ENCODE assay signal across 28 cellular contexts in the genomic region with DNA sequence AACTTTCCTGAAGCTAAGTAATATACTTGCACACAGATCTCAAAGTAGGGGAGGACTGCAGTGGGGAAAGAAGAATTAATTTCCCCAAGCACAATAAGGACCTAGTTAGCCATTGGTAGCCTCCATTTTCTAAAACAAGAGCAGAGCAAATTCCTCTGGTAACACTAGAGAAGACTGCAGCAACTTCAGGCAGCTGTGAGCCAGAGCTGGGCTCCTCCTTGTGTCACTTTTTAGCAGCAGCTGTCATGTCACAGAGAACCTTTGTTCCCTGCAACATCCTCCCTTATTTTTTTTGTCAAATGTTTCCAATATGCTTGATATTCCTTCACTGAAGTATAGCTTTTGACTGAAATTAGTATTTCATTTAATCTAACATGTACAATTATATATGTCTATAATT.
"Had no signal": no experiment of that assay in that cellular context is flagged by ENCODE, and none has a peak within 500 bp of the region (broad histone marks: within the 10 kb centered on the region; RNA-seq: fewer than 3 reads in every experiment).

No MANE protein-coding gene starts in this region.

- H3K4me3 ChIP-seq: ascending aorta, heart left ventricle, right lobe of liver, skin epidermis, upper lobe of right lung had no signal

- H3K27ac ChIP-seq: ascending aorta, heart left ventricle, right lobe of liver, skin epidermis, upper lobe of right lung had no signal

- H3K27me3 Mint-ChIP-seq: activated CD4-positive, alpha-beta memory T cell treated with anti-CD3 and anti-CD28 coated beads for 36 hours; activated CD4-positive, alpha-beta T cell treated with anti-CD3 and anti-CD28 coated beads, Interleukin-2, amount 10 ng/mL, durations not matched to agents 24 days and 14 days; activated naive CD4-positive, alpha-beta T cell treated with anti-CD3 and anti-CD28 coated beads, Interleukin-2, amount 10 ng/mL, durations not matched to agents 7 days and 5 days; activated naive CD8-positive, alpha-beta T cell treated with anti-CD3 and anti-CD28 coated beads, Interleukin-2, amount 10 ng/mL, durations not matched to agents 7 days and 5 days; activated T-cell treated with anti-CD3 and anti-CD28 coated beads, Interleukin-2, amount 50 U/mL, for 24 hours; stimulated activated naive CD8-positive, alpha-beta T cell treated with anti-CD3 and anti-CD28 coated beads, Interleukin-15, Interleukin-2, amounts not matched to agents 100 ng/mL and 50 ng/mL, for 24 hours; T-helper 17 cell had no signal

- DNase-seq: activated CD4-positive, alpha-beta memory T cell treated with anti-CD3 and anti-CD28 coated beads for 36 hours; activated CD4-positive, alpha-beta T cell treated with anti-CD3 and anti-CD28 coated beads, Interleukin-2, amount 10 ng/mL, durations not matched to agents 24 days and 14 days; activated CD4-positive, CD25-positive, alpha-beta regulatory T cell treated with anti-CD3 and anti-CD28 coated beads, Interleukin-2, amount 50 U/mL, for 72 hours; activated CD8-positive, alpha-beta memory T cell treated with anti-CD3 and anti-CD28 coated beads, Interleukin-2, amount 50 U/mL, for 4 hours; activated gamma-delta T cell; activated naive CD4-positive, alpha-beta T cell treated with anti-CD3 and anti-CD28 coated beads, Interleukin-2, amount 10 ng/mL, durations not matched to agents 7 days and 5 days; activated naive CD8-positive, alpha-beta T cell treated with anti-CD3 and anti-CD28 coated beads, Interleukin-2, amount 10 ng/mL, durations not matched to agents 7 days and 5 days; activated T-cell treated with anti-CD3 and anti-CD28 coated beads, Interleukin-2, amount 50 U/mL, for 24 hours; caudate nucleus; cortex of kidney; foreskin fibroblast; heart left ventricle; hypothalamus; immature natural killer cell; kidney; left colon; mesenchymal stem cell; posterior cingulate gyrus; right lobe of liver; stimulated activated CD4-positive, alpha-beta T cell treated with anti-CD3 and anti-CD28 coated beads, Interleukin-4, amount 100 ng/mL, for 24 hours; T-helper 17 cell; T1000; upper lobe of right lung had no signal

- ATAC-seq: heart left ventricle; left colon; stimulated activated effector memory CD8-positive, alpha-beta T cell treated with anti-CD3 and anti-CD28 coated beads, Interleukin-12 subunit alpha, Interleukin-12 subunit beta, amount 100 ng/mL, for 72 hours; T-helper 17 cell; upper lobe of right lung had no signal

- H3K9me3 Mint-ChIP-seq: activated CD4-positive, alpha-beta memory T cell treated with anti-CD3 and anti-CD28 coated beads for 36 hours; activated CD4-positive, alpha-beta T cell treated with anti-CD3 and anti-CD28 coated beads, Interleukin-2, amount 10 ng/mL, durations not matched to agents 24 days and 14 days; activated naive CD4-positive, alpha-beta T cell treated with anti-CD3 and anti-CD28 coated beads, Interleukin-2, amount 10 ng/mL, durations not matched to agents 7 days and 5 days; activated naive CD8-positive, alpha-beta T cell treated with anti-CD3 and anti-CD28 coated beads, Interleukin-2, amount 10 ng/mL, durations not matched to agents 7 days and 5 days; activated T-cell treated with anti-CD3 and anti-CD28 coated beads, Interleukin-2, amount 50 U/mL, for 24 hours; immature natural killer cell; neural crest cell; stimulated activated effector memory CD8-positive, alpha-beta T cell treated with anti-CD3 and anti-CD28 coated beads, Interleukin-12 subunit alpha, Interleukin-12 subunit beta, amount 100 ng/mL, for 72 hours; stimulated activated naive CD8-positive, alpha-beta T cell treated with anti-CD3 and anti-CD28 coated beads, Interleukin-15, Interleukin-2, amounts not matched to agents 100 ng/mL and 50 ng/mL, for 24 hours had no signal

- H3K27me3 ChIP-seq: ascending aorta, heart left ventricle, right lobe of liver, upper lobe of right lung had no signal

- H3K36me3 Mint-ChIP-seq: activated CD4-positive, alpha-beta memory T cell treated with anti-CD3 and anti-CD28 coated beads for 36 hours; activated naive CD4-positive, alpha-beta T cell treated with anti-CD3 and anti-CD28 coated beads, Interleukin-2, amount 10 ng/mL, durations not matched to agents 7 days and 5 days; activated naive CD8-positive, alpha-beta T cell treated with anti-CD3 and anti-CD28 coated beads, Interleukin-2, amount 10 ng/mL, durations not matched to agents 7 days and 5 days; immature natural killer cell; stimulated activated effector memory CD8-positive, alpha-beta T cell treated with anti-CD3 and anti-CD28 coated beads, Interleukin-12 subunit alpha, Interleukin-12 subunit beta, amount 100 ng/mL, for 72 hours had no signal

- H3K36me3 ChIP-seq: ascending aorta, heart left ventricle, right lobe of liver, upper lobe of right lung had no signal

- H3K27ac Mint-ChIP-seq: activated CD4-positive, alpha-beta memory T cell treated with anti-CD3 and anti-CD28 coated beads for 36 hours; activated CD4-positive, alpha-beta T cell treated with anti-CD3 and anti-CD28 coated beads, Interleukin-2, amount 10 ng/mL, durations not matched to agents 24 days and 14 days; activated naive CD4-positive, alpha-beta T cell treated with anti-CD3 and anti-CD28 coated beads, Interleukin-2, amount 10 ng/mL, durations not matched to agents 7 days and 5 days; activated naive CD8-positive, alpha-beta T cell treated with anti-CD3 and anti-CD28 coated beads, Interleukin-2, amount 10 ng/mL, durations not matched to agents 7 days and 5 days; activated T-cell treated with anti-CD3 and anti-CD28 coated beads, Interleukin-2, amount 50 U/mL, for 24 hours; stimulated activated naive CD8-positive, alpha-beta T cell treated with anti-CD3 and anti-CD28 coated beads, Interleukin-15, Interleukin-2, amounts not matched to agents 100 ng/mL and 50 ng/mL, for 24 hours had no signal

- H3K9me3 ChIP-seq: ascending aorta, heart left ventricle, right lobe of liver, upper lobe of right lung had no signal

- H3K4me3 Mint-ChIP-seq: activated CD4-positive, alpha-beta memory T cell treated with anti-CD3 and anti-CD28 coated beads for 36 hours; activated CD4-positive, alpha-beta T cell treated with anti-CD3 and anti-CD28 coated beads, Interleukin-2, amount 10 ng/mL, durations not matched to agents 24 days and 14 days; activated naive CD4-positive, alpha-beta T cell treated with anti-CD3 and anti-CD28 coated beads, Interleukin-2, amount 10 ng/mL, durations not matched to agents 7 days and 5 days; activated naive CD8-positive, alpha-beta T cell treated with anti-CD3 and anti-CD28 coated beads, Interleukin-2, amount 10 ng/mL, durations not matched to agents 7 days and 5 days; activated T-cell treated with anti-CD3 and anti-CD28 coated beads, Interleukin-2, amount 50 U/mL, for 24 hours; neural crest cell; stimulated activated effector memory CD8-positive, alpha-beta T cell treated with anti-CD3 and anti-CD28 coated beads, Interleukin-12 subunit alpha, Interleukin-12 subunit beta, amount 100 ng/mL, for 72 hours; stimulated activated naive CD8-positive, alpha-beta T cell treated with anti-CD3 and anti-CD28 coated beads, Interleukin-15, Interleukin-2, amounts not matched to agents 100 ng/mL and 50 ng/mL, for 24 hours had no signal
